14 cellular contexts compared by ENCODE assay signal in genomic region chr11:117419915-117420485, GRCh38.
DNase-seq lines count a peak whose midpoint lies in the region; ATAC-seq and TF ChIP-seq lines count a peak whose summit lies in the region.
"Had no signal": no experiment of that assay in that cellular context is flagged by ENCODE, and none has a peak within 500 bp of the region (broad histone marks: within the 10 kb centered on the region; RNA-seq: fewer than 3 reads in every experiment).

No MANE protein-coding gene starts in this region.

- no peak overlapping the region for H4K91ac ChIP-seq in neuronal stem cell (ENCODE audit: low read depth, low read length, poor library complexity)

- no peak overlapping the region for H3K27ac Mint-ChIP-seq in stimulated activated effector memory CD8-positive, alpha-beta T cell treated with anti-CD3 and anti-CD28 coated beads, Interleukin-12 subunit alpha, Interleukin-12 subunit beta, amount 100 ng/mL, for 72 hours
- H3K27ac Mint-ChIP-seq: CD14-positive monocyte; CD8-positive, alpha-beta T cell; GM23338 had no signal

- H2BK15ac ChIP-seq in neuronal stem cell (ENCODE audit: low read length): peak overlapping the region; percentile 54

- H3K4me3 Mint-ChIP-seq in stimulated activated effector memory CD8-positive, alpha-beta T cell treated with anti-CD3 and anti-CD28 coated beads, Interleukin-12 subunit alpha, Interleukin-12 subunit beta, amount 100 ng/mL, for 72 hours: no peak overlapping the region
- H3K4me3 Mint-ChIP-seq: CD14-positive monocyte; CD8-positive, alpha-beta T cell; GM23338 had no signal

- peak overlapping the region; percentile 29 for H2AK5ac ChIP-seq in neuronal stem cell (ENCODE audit: low read depth, low read length)

- intact Hi-C loops in cardiac septum (cut with DNase I) (loop anchor here (10.0 kb wide), 1 partner anchor 525 kb away; no protein-coding TSS in a partner anchor), Right ventricle myocardium superior (cut with DNase I) (no loop called here)

- peak overlapping the region; percentile 26 for H3K9ac ChIP-seq in neuronal stem cell (ENCODE audit: low read depth, low read length, poor library complexity)
- no peak overlapping the region for H3K9ac ChIP-seq in smooth muscle cell (ENCODE audit: low read depth)

- no peaks in the 10 kb centered on the region for H4K20me1 ChIP-seq in smooth muscle cell (ENCODE audit: low read depth)

- no CpG with 5 or more reads among the region's 15 CpGs for WGBS in neuronal stem cell (ENCODE audit: extremely low coverage in 2 of 2, insufficient read length in 2 of 2, insufficient replicate concordance in 1 of 2), 2 donors
- 95% methylated on average over 15 of the region's 15 CpGs for WGBS in smooth muscle cell (ENCODE audit: low lambda C conversion rate)

- H3K4me2 ChIP-seq in neuronal stem cell (ENCODE audit: insufficient read depth, low read length, poor library complexity, severe bottlenecking) (no peak overlapping the region), smooth muscle cell (no peak overlapping the region)
- H3K4me2 ChIP-seq: GM23338 had no signal

- no peaks in the 10 kb centered on the region for H3K4me1 ChIP-seq in neuronal stem cell (ENCODE audit: control insufficient read depth in 2 of 2, insufficient read depth in 1 of 2, low read depth in 1 of 2, low read length in 2 of 2)
- H3K4me1 ChIP-seq in smooth muscle cell (ENCODE audit: low read depth): no peaks in the 10 kb centered on the region

- H3K27me3 ChIP-seq in neuronal stem cell (ENCODE audit: control insufficient read depth in 3 of 3, insufficient read depth in 3 of 3, low read depth in 1 of 3, low read length in 3 of 3): peaks cover 0 to 30% (median 0%) of the 10 kb centered on the region in 3 experiments
- H3K27me3 ChIP-seq in smooth muscle cell (ENCODE audit: low read depth): peaks cover 8% of the 10 kb centered on the region

- no peak overlapping the region for H3K4me3 ChIP-seq in neuronal stem cell (ENCODE audit: low read length in 2 of 2)
- no peak overlapping the region for H3K4me3 ChIP-seq in smooth muscle cell
- H3K4me3 ChIP-seq: GM23338 had no signal

- no peaks in the 10 kb centered on the region for H3K79me2 ChIP-seq in smooth muscle cell (ENCODE audit: low read depth)

- H3K9me3 ChIP-seq in neuronal stem cell (replicated peaks in 1 of 2; ENCODE audit: control insufficient read depth in 2 of 2, insufficient read depth in 1 of 2, low read depth in 1 of 2, low read length in 2 of 2) (no peaks in the 10 kb centered on the region), smooth muscle cell (replicated peaks; ENCODE audit: low read depth) (no peaks in the 10 kb centered on the region)

- no peak for TF ChIP-seq CTCF in smooth muscle cell (IDR thresholded peaks at IDR 0.05; ENCODE audit: borderline replicate concordance, insufficient read depth, poor library complexity, severe bottlenecking)

- peak overlapping the region; percentile 23 for H3K14ac ChIP-seq in neuronal stem cell (ENCODE audit: low read length)

- no peaks in the 10 kb centered on the region for H3K4me1 Mint-ChIP-seq in stimulated activated effector memory CD8-positive, alpha-beta T cell treated with anti-CD3 and anti-CD28 coated beads, Interleukin-12 subunit alpha, Interleukin-12 subunit beta, amount 100 ng/mL, for 72 hours
- H3K4me1 Mint-ChIP-seq: CD14-positive monocyte, GM23338 had no signal

- no peak overlapping the region for H2AFZ ChIP-seq in neuronal stem cell (ENCODE audit: low read length)
- no peak overlapping the region for H2AFZ ChIP-seq in smooth muscle cell (ENCODE audit: low read depth)
- H2AFZ ChIP-seq: GM23338 had no signal

- no peaks in the 10 kb centered on the region for H3K9me3 Mint-ChIP-seq in stimulated activated effector memory CD8-positive, alpha-beta T cell treated with anti-CD3 and anti-CD28 coated beads, Interleukin-12 subunit alpha, Interleukin-12 subunit beta, amount 100 ng/mL, for 72 hours
- H3K9me3 Mint-ChIP-seq: CD8-positive, alpha-beta T cell; GM23338 had no signal

- no peak overlapping the region for H3K27ac ChIP-seq in neuronal stem cell (replicated peaks; ENCODE audit: low read length)
- no peak overlapping the region for H3K27ac ChIP-seq in smooth muscle cell (ENCODE audit: low read depth)

- no peak overlapping the region for H4K8ac ChIP-seq in neuronal stem cell (ENCODE audit: low read depth, low read length)

- peak overlapping the region; percentile 61 for H3K18ac ChIP-seq in neuronal stem cell (ENCODE audit: low read length)

- no peaks in the 10 kb centered on the region for H3F3A ChIP-seq in smooth muscle cell (ENCODE audit: low read depth)

- peak overlapping the region; percentile 44 for H3K23ac ChIP-seq in neuronal stem cell (ENCODE audit: low read depth, low read length, poor library complexity)

- H3K36me3 ChIP-seq in neuronal stem cell (replicated peaks in 1 of 2; ENCODE audit: control insufficient read depth in 2 of 2, insufficient read depth in 2 of 2, low read length in 2 of 2): no peaks in the 10 kb centered on the region
- no peaks in the 10 kb centered on the region for H3K36me3 ChIP-seq in smooth muscle cell (ENCODE audit: low read depth)

- peak overlapping the region; percentile 7 for H3K4ac ChIP-seq in neuronal stem cell (ENCODE audit: low read length)

- H2BK5ac ChIP-seq in neuronal stem cell (ENCODE audit: low read length): peak overlapping the region; percentile 27

- no peak for ATAC-seq in Right ventricle myocardium superior (ENCODE audit: poor library complexity)
- ATAC-seq in stimulated activated effector memory CD8-positive, alpha-beta T cell treated with anti-CD3 and anti-CD28 coated beads, Interleukin-12 subunit alpha, Interleukin-12 subunit beta, amount 100 ng/mL, for 72 hours: peak; percentile 6
- ATAC-seq in HG03095 (IDR thresholded peaks at IDR 0.05; ENCODE audit: unreplicated experiment): no peak
- ATAC-seq: CD8-positive, alpha-beta T cell; GM23338 had no signal

- no peaks in the 10 kb centered on the region for H3K79me1 ChIP-seq in neuronal stem cell (ENCODE audit: low read depth, low read length)

- H2BK12ac ChIP-seq in neuronal stem cell (ENCODE audit: low read length): no peak overlapping the region

- DNase-seq in cardiac septum (ENCODE audit: low spot score): peak; percentile 63
- no peak for DNase-seq in Right ventricle myocardium superior
- no peak for DNase-seq in neuronal stem cell (ENCODE audit: low spot score)
- no peak for DNase-seq in stimulated activated effector memory CD8-positive, alpha-beta T cell treated with anti-CD3 and anti-CD28 coated beads, Interleukin-12 subunit alpha, Interleukin-12 subunit beta, amount 100 ng/mL, for 72 hours (ENCODE audit: low spot score in 2 of 2)
- DNase-seq in smooth muscle cell (lab: John Stamatoyannopoulos, UW; ENCODE audit: unreplicated experiment): no peak
- DNase-seq in effector CD8-positive, alpha-beta T cell (lab: John Stamatoyannopoulos, UW): no peak
- DNase-seq: CD8-positive, alpha-beta T cell; COR-L47; DND-41; GDM1; H7 had no signal

- H2BK120ac ChIP-seq in neuronal stem cell (ENCODE audit: low read depth, low read length): no peak overlapping the region

- H3K36me3 Mint-ChIP-seq in stimulated activated effector memory CD8-positive, alpha-beta T cell treated with anti-CD3 and anti-CD28 coated beads, Interleukin-12 subunit alpha, Interleukin-12 subunit beta, amount 100 ng/mL, for 72 hours: no peaks in the 10 kb centered on the region
- H3K36me3 Mint-ChIP-seq: CD14-positive monocyte; CD8-positive, alpha-beta T cell had no signal
